ENCODE assay signal across 1 cellular context in the genomic region with DNA sequence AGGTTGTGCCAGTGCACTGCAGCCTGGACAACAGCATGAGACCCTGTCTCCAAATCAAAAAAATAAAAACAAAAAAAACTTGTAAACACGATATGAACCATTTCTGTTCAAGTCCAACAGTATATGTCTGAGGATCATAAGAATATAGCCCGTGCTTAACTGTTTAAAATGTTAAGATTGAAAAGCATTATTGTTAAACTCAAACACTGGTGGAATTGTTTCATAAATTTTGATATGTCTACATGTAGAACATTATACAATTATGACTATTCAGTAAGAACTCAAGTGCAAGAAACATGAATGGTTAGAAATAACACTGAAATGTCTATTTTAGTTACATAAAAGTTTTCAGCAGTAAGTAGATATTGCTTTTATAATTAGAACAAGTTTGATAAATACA.
TF ChIP-seq lines count a peak whose summit lies in the region.

No MANE protein-coding gene starts in this region.

TF ChIP-seq in K562, 482 proteins besides CTCF, POLR2A, EP300 and RAD21:
- TF ChIP-seq ZNF707 (CRISPR knock-in tag; conservative IDR thresholded peaks at IDR 0.05) (0 out of 2 replicates have a peak, but pooled peaks have one; percentile 11), ESRRB (CRISPR knock-in tag; IDR thresholded peaks at IDR 0.05; ENCODE audit: borderline replicate concordance) (no peak)
- TF ChIP-seq, protein P1, sequence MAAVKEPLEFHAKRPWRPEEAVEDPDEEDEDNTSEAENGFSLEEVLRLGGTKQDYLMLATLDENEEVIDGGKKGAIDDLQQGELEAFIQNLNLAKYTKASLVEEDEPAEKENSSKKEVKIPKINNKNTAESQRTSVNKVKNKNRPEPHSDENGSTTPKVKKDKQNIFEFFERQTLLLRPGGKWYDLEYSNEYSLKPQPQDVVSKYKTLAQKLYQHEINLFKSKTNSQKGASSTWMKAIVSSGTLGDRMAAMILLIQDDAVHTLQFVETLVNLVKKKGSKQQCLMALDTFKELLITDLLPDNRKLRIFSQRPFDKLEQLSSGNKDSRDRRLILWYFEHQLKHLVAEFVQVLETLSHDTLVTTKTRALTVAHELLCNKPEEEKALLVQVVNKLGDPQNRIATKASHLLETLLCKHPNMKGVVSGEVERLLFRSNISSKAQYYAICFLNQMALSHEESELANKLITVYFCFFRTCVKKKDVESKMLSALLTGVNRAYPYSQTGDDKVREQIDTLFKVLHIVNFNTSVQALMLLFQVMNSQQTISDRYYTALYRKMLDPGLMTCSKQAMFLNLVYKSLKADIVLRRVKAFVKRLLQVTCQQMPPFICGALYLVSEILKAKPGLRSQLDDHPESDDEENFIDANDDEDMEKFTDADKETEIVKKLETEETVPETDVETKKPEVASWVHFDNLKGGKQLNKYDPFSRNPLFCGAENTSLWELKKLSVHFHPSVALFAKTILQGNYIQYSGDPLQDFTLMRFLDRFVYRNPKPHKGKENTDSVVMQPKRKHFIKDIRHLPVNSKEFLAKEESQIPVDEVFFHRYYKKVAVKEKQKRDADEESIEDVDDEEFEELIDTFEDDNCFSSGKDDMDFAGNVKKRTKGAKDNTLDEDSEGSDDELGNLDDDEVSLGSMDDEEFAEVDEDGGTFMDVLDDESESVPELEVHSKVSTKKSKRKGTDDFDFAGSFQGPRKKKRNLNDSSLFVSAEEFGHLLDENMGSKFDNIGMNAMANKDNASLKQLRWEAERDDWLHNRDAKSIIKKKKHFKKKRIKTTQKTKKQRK (IDR thresholded peaks at IDR 0.05; ENCODE audit: borderline replicate concordance, low read depth, low read length) = no peak
TF ChIP-seq in K562: peak in this region for 1.
